8 cellular contexts compared by ENCODE assay signal in the genomic region with DNA sequence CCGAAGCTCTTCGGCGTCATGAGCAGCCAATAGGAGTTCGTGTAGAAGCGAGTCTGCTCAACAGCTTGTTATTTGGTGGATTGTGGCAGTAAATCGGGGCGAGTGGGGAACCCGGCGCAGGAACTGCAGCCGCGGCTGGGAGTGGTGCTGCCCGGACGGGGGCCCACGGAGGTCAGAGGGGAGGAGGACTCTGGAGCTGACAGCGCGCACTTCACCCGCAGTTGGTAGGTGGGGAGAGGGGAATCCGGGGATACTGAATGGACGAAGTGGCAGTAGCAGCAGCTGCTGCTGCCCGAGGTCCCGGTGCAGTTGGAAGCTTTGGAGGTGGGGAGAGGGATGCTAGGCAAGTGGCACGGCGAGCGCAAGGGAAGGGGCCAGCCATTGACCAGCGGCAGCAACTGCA. TPM values are rescaled to one million over a fixed set of nuclear protein-coding genes. Genes with fewer than 3 reads are reported as not detected.
DNase-seq lines count a peak whose midpoint lies in the region; ATAC-seq, FAIRE-seq and TF ChIP-seq lines count a peak whose summit lies in the region.

A gene with protein sequence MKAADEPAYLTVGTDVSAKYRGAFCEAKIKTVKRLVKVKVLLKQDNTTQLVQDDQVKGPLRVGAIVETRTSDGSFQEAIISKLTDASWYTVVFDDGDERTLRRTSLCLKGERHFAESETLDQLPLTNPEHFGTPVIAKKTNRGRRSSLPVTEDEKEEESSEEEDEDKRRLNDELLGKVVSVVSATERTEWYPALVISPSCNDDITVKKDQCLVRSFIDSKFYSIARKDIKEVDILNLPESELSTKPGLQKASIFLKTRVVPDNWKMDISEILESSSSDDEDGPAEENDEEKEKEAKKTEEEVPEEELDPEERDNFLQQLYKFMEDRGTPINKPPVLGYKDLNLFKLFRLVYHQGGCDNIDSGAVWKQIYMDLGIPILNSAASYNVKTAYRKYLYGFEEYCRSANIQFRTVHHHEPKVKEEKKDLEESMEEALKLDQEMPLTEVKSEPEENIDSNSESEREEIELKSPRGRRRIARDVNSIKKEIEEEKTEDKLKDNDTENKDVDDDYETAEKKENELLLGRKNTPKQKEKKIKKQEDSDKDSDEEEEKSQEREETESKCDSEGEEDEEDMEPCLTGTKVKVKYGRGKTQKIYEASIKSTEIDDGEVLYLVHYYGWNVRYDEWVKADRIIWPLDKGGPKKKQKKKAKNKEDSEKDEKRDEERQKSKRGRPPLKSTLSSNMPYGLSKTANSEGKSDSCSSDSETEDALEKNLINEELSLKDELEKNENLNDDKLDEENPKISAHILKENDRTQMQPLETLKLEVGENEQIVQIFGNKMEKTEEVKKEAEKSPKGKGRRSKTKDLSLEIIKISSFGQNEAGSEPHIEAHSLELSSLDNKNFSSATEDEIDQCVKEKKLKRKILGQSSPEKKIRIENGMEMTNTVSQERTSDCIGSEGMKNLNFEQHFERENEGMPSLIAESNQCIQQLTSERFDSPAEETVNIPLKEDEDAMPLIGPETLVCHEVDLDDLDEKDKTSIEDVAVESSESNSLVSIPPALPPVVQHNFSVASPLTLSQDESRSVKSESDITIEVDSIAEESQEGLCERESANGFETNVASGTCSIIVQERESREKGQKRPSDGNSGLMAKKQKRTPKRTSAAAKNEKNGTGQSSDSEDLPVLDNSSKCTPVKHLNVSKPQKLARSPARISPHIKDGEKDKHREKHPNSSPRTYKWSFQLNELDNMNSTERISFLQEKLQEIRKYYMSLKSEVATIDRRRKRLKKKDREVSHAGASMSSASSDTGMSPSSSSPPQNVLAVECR (plus strand): TSS at position 79 of the 403 bp plus-strand sequence. CDS start 1,300 bp downstream, outside the sequence.

- TF ChIP-seq CTCF in parathyroid adenoma (IDR thresholded peaks at IDR 0.05) = no peak

- H3K9me3 ChIP-seq in parathyroid adenoma (ENCODE audit: control insufficient read depth, low read length) = no peaks in the 10 kb centered on the region

- H3K79me2 ChIP-seq in parathyroid adenoma = peaks cover 40% of the 10 kb centered on the region

- H3K4me2 ChIP-seq in parathyroid adenoma (ENCODE audit: low read length) = peak within 1 kb of the TSS; percentile 92

- DNase-seq in DMS 273 (lab: John Stamatoyannopoulos, UW; ENCODE audit: unreplicated experiment) (peak; percentile 78), DMS 273 treated with DMSO at 0.1 percent for 48 hours (lab: John Stamatoyannopoulos, UW) (no peak), activated T-helper 1 cell treated with Interleukin-2 at 50 U/mL for 16 hours (ENCODE audit: low read depth) (peak; percentile 75), frontal cortex (ENCODE audit: low spot score in 2 of 2) (no peak), NCI-H446 (lab: John Stamatoyannopoulos, UW) (no peak), putamen (ENCODE audit: low spot score) (no peak)

- peaks cover 8% of the 10 kb centered on the region for H3K4me1 ChIP-seq in parathyroid adenoma

- peak within 1 kb of the TSS; percentile 77 for H3K9ac ChIP-seq in parathyroid adenoma

- ATAC-seq in GM21619 (IDR thresholded peaks at IDR 0.05; ENCODE audit: unreplicated experiment) = no peak

- peak within 1 kb of the TSS; percentile 92 for H2AFZ ChIP-seq in parathyroid adenoma

- H3K36me3 ChIP-seq in parathyroid adenoma (ENCODE audit: control insufficient read depth, insufficient read depth, low read length) = no peaks in the 10 kb centered on the region

- FAIRE-seq in frontal cortex (lab: Jason Lieb, UNC) = no peak

- no peaks in the 10 kb centered on the region for H3K27me3 ChIP-seq in parathyroid adenoma (ENCODE audit: control insufficient read depth, insufficient read depth, low read length)

- peak within 1 kb of the TSS; percentile 81 for H3K4me3 ChIP-seq in parathyroid adenoma (ENCODE audit: low read depth, low read length)

- peak within 1 kb of the TSS; percentile 98 for H3K27ac ChIP-seq in parathyroid adenoma

RNA-seq across cellular contexts. Expression of the gene that starts here (rescaled TPM):
- total RNA-seq in frontal cortex = 59.1 TPM

Comparison
In these comparisons a context has a peak if more than half of its experiments do, and no peak if none do; other contexts are left out.
1. DNase-seq: peak in DMS 273 (single experiment) and activated T-helper 1 cell treated with Interleukin-2 at 50 U/mL for 16 hours (single experiment); none in DMS 273 treated with DMSO at 0.1 percent for 48 hours (single experiment), frontal cortex (0 of 2), NCI-H446 (0 of 2) and putamen (single experiment).